37 cellular contexts compared by ENCODE assay signal in the genomic region with DNA sequence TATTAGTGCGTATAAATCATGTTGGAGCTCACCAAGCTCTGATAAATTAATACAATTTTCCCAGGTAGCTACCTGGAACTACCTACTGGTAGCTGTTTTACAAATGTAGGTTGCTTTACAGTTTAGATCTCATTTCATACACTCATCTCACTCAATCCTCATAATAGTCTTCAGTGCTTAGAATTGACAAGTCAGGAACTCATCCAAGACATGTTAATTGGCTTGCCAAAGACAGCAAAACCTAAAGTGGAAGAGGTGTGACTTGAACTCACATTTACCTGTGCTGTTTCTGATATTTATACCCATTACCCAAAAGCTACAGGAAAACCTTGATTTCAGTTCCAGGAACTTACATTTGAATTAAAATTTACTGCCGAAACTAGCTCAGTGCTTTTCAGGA.
"Had no signal": no experiment of that assay in that cellular context is flagged by ENCODE, and none has a peak within 500 bp of the region (broad histone marks: within the 10 kb centered on the region; RNA-seq: fewer than 3 reads in every experiment).

No MANE protein-coding gene starts in this region.

- H3K27ac ChIP-seq: adrenal gland, ascending aorta, body of pancreas, brain microvascular endothelial cell, breast epithelium, cardiac muscle cell had no signal

- H3K9me3 ChIP-seq: adrenal gland, ascending aorta, body of pancreas, breast epithelium had no signal

- H3K27me3 ChIP-seq: adrenal gland, ascending aorta, body of pancreas, brain microvascular endothelial cell, breast epithelium, cardiac muscle cell had no signal

- DNase-seq: activated effector memory CD4-positive, alpha-beta T cell treated with anti-CD3 and anti-CD28 coated beads, Interleukin-2, amount 50 U/mL, for 16 hours; activated effector memory CD4-positive, alpha-beta T cell treated with Interleukin-2 at 50 U/mL for 16 hours; activated gamma-delta T cell; activated gamma-delta T cell treated with Interleukin-2 at 50 U/mL for 16 hours; activated naive CD4-positive, alpha-beta T cell; activated naive CD4-positive, alpha-beta T cell treated with anti-CD3 and anti-CD28 coated beads for 36 hours; activated naive CD4-positive, alpha-beta T cell treated with anti-CD3 and anti-CD28 coated beads, Interleukin-2, amount 10 ng/mL, durations not matched to agents 7 days and 5 days; activated naive CD4-positive, alpha-beta T cell treated with anti-CD3 and anti-CD28 coated beads, Interleukin-2, amount 50 U/mL, for 16 hours; activated naive CD4-positive, alpha-beta T cell treated with Interleukin-2 at 50 U/mL for 16 hours; activated naive CD8-positive, alpha-beta T cell treated with anti-CD3 and anti-CD28 coated beads for 36 hours; activated naive CD8-positive, alpha-beta T cell treated with anti-CD3 and anti-CD28 coated beads, Interleukin-2, amount 10 ng/mL, durations not matched to agents 7 days and 5 days; activated naive CD8-positive, alpha-beta T cell treated with anti-CD3 and anti-CD28 coated beads, Interleukin-2, amount 50 U/mL, for 24 hours; activated T-cell treated with anti-CD3 and anti-CD28 coated beads, Interleukin-2, amount 50 U/mL, for 24 hours; activated T-cell treated with anti-CD3 and anti-CD28 coated beads, Interleukin-2, amount 50 U/mL, for 4 hours; activated T-cell treated with anti-CD3 and anti-CD28 coated beads, Interleukin-2, amount 50 U/mL, for 48 hours; activated T-cell treated with anti-CD3 and anti-CD28 coated beads, Interleukin-2, amount 50 U/mL, for 72 hours; adrenal gland; amniotic stem cell; amygdala; anterior cingulate cortex; aorta; body of pancreas; brain microvascular endothelial cell; central memory CD4-positive, alpha-beta T cell had no signal

- H3K4me1 Mint-ChIP-seq: activated naive CD4-positive, alpha-beta T cell treated with anti-CD3 and anti-CD28 coated beads, Interleukin-2, amount 10 ng/mL, durations not matched to agents 7 days and 5 days; activated naive CD4-positive, alpha-beta T cell treated with anti-CD3 and anti-CD28 coated beads, Interleukin-2, amount 50 U/mL, for 24 hours; activated naive CD8-positive, alpha-beta T cell treated with anti-CD3 and anti-CD28 coated beads for 36 hours; activated naive CD8-positive, alpha-beta T cell treated with anti-CD3 and anti-CD28 coated beads, Interleukin-2, amount 10 ng/mL, durations not matched to agents 7 days and 5 days; activated naive CD8-positive, alpha-beta T cell treated with anti-CD3 and anti-CD28 coated beads, Interleukin-2, amount 50 U/mL, for 24 hours; activated T-helper 17 cell treated with anti-CD3 and anti-CD28 coated beads, Interleukin-2, amount 50 U/mL, for 72 hours; central memory CD8-positive, alpha-beta T cell had no signal

- H3K4me1 ChIP-seq: adrenal gland, ascending aorta, body of pancreas, breast epithelium had no signal

- H3K4me3 Mint-ChIP-seq: activated naive CD4-positive, alpha-beta T cell treated with anti-CD3 and anti-CD28 coated beads for 36 hours; activated naive CD4-positive, alpha-beta T cell treated with anti-CD3 and anti-CD28 coated beads, Interleukin-2, amount 10 ng/mL, durations not matched to agents 7 days and 5 days; activated naive CD4-positive, alpha-beta T cell treated with anti-CD3 and anti-CD28 coated beads, Interleukin-2, amount 50 U/mL, for 24 hours; activated naive CD8-positive, alpha-beta T cell; activated naive CD8-positive, alpha-beta T cell treated with anti-CD3 and anti-CD28 coated beads for 36 hours; activated naive CD8-positive, alpha-beta T cell treated with anti-CD3 and anti-CD28 coated beads, Interleukin-2, amount 10 ng/mL, durations not matched to agents 7 days and 5 days; activated naive CD8-positive, alpha-beta T cell treated with anti-CD3 and anti-CD28 coated beads, Interleukin-2, amount 50 U/mL, for 24 hours; activated T-cell treated with anti-CD3 and anti-CD28 coated beads, Interleukin-2, amount 50 U/mL, for 24 hours; activated T-cell treated with anti-CD3 and anti-CD28 coated beads, Interleukin-2, amount 50 U/mL, for 4 hours; activated T-cell treated with anti-CD3 and anti-CD28 coated beads, Interleukin-2, amount 50 U/mL, for 72 hours; activated T-helper 1 cell treated with anti-CD3 and anti-CD28 coated beads, Interleukin-12 subunit alpha, Interleukin-12 subunit beta, Interleukin-2, Interleukin-4 antibody, amounts not matched to agents 30 ng/mL and 10 ng/mL and 1 ng/mL, durations not matched to agents 14 hours and 24 hours and 36 hours; activated T-helper 17 cell treated with anti-CD3 and anti-CD28 coated beads, Interleukin-2, amount 50 U/mL, for 72 hours; brain; central memory CD8-positive, alpha-beta T cell had no signal

- H3K36me3 Mint-ChIP-seq: activated naive CD4-positive, alpha-beta T cell treated with anti-CD3 and anti-CD28 coated beads, Interleukin-2, amount 10 ng/mL, durations not matched to agents 7 days and 5 days; activated naive CD4-positive, alpha-beta T cell treated with anti-CD3 and anti-CD28 coated beads, Interleukin-2, amount 50 U/mL, for 24 hours; activated naive CD4-positive, alpha-beta T cell treated with anti-CD3 and anti-CD28 coated beads, Interleukin-2, amount 50 U/mL, for 72 hours; activated naive CD8-positive, alpha-beta T cell; activated naive CD8-positive, alpha-beta T cell treated with anti-CD3 and anti-CD28 coated beads for 36 hours; activated naive CD8-positive, alpha-beta T cell treated with anti-CD3 and anti-CD28 coated beads, Interleukin-2, amount 10 ng/mL, durations not matched to agents 7 days and 5 days; brain had no signal

- H3K4me3 ChIP-seq: adrenal gland, ascending aorta, body of pancreas, breast epithelium, cardiac muscle cell had no signal

- H3K27me3 Mint-ChIP-seq: activated naive CD4-positive, alpha-beta T cell treated with anti-CD3 and anti-CD28 coated beads, Interleukin-2, amount 10 ng/mL, durations not matched to agents 7 days and 5 days; activated naive CD4-positive, alpha-beta T cell treated with anti-CD3 and anti-CD28 coated beads, Interleukin-2, amount 50 U/mL, for 24 hours; activated naive CD8-positive, alpha-beta T cell; activated naive CD8-positive, alpha-beta T cell treated with anti-CD3 and anti-CD28 coated beads for 36 hours; activated naive CD8-positive, alpha-beta T cell treated with anti-CD3 and anti-CD28 coated beads, Interleukin-2, amount 10 ng/mL, durations not matched to agents 7 days and 5 days; activated naive CD8-positive, alpha-beta T cell treated with anti-CD3 and anti-CD28 coated beads, Interleukin-2, amount 50 U/mL, for 24 hours; activated T-cell treated with anti-CD3 and anti-CD28 coated beads, Interleukin-2, amount 50 U/mL, for 24 hours; activated T-helper 17 cell treated with anti-CD3 and anti-CD28 coated beads, Interleukin-2, amount 50 U/mL, for 72 hours; central memory CD8-positive, alpha-beta T cell had no signal

- FAIRE-seq: astrocyte, bronchial epithelial cell had no signal

- H3K36me3 ChIP-seq: adrenal gland, ascending aorta, brain microvascular endothelial cell, breast epithelium, cardiac muscle cell had no signal

- H3K27ac Mint-ChIP-seq: activated naive CD4-positive, alpha-beta T cell treated with anti-CD3 and anti-CD28 coated beads for 36 hours; activated naive CD4-positive, alpha-beta T cell treated with anti-CD3 and anti-CD28 coated beads, Interleukin-2, amount 10 ng/mL, durations not matched to agents 7 days and 5 days; activated naive CD4-positive, alpha-beta T cell treated with anti-CD3 and anti-CD28 coated beads, Interleukin-2, amount 50 U/mL, for 24 hours; activated naive CD4-positive, alpha-beta T cell treated with anti-CD3 and anti-CD28 coated beads, Interleukin-2, amount 50 U/mL, for 72 hours; activated naive CD8-positive, alpha-beta T cell; activated naive CD8-positive, alpha-beta T cell treated with anti-CD3 and anti-CD28 coated beads for 36 hours; activated naive CD8-positive, alpha-beta T cell treated with anti-CD3 and anti-CD28 coated beads, Interleukin-2, amount 10 ng/mL, durations not matched to agents 7 days and 5 days; activated naive CD8-positive, alpha-beta T cell treated with anti-CD3 and anti-CD28 coated beads, Interleukin-2, amount 50 U/mL, for 24 hours; activated T-cell treated with anti-CD3 and anti-CD28 coated beads, Interleukin-2, amount 50 U/mL, for 24 hours; activated T-cell treated with anti-CD3 and anti-CD28 coated beads, Interleukin-2, amount 50 U/mL, for 72 hours; activated T-helper 1 cell treated with anti-CD3 and anti-CD28 coated beads, Interleukin-12 subunit alpha, Interleukin-12 subunit beta, Interleukin-2, Interleukin-4 antibody, amounts not matched to agents 30 ng/mL and 10 ng/mL and 1 ng/mL, durations not matched to agents 14 hours and 24 hours and 36 hours; activated T-helper 17 cell treated with anti-CD3 and anti-CD28 coated beads, Interleukin-2, amount 50 U/mL, for 72 hours; activated T-helper 2 cell treated with anti-CD3 and anti-CD28 coated beads, Interferon-gamma antibody, Interleukin-2, Interleukin-4, amounts not matched to agents 10 μg/mL and 5 μg/mL and 100 μg/mL, durations not matched to agents 14 hours and 24 hours and 36 hours; brain had no signal
